ENCODE assay signal across 34 cellular contexts in the genomic region with DNA sequence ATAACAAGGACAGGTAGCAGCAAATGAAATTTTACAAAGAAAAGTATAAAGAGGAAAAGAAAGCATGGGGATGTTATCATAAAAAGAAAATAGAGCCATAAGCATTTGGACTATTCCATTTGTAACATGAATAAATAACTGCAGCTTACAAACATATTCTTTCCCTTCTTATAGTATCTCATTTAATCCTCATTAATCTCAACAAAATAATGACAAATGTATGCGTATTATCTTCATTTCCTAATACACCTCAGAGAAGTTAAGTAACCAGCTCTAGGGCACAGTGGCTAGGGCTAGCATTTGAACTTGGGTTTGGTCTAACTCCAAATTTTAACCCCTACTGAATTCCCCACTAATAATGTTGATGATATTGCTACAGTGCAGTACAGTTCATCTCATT.
"Had no signal": no experiment of that assay in that cellular context is flagged by ENCODE, and none has a peak within 500 bp of the region (broad histone marks: within the 10 kb centered on the region; RNA-seq: fewer than 3 reads in every experiment).

No MANE protein-coding gene starts in this region.

- H3K36me3 ChIP-seq: MG63 had no signal

- H3K9me3 ChIP-seq: MG63 had no signal

- H3K27ac ChIP-seq: KMS-11 had no signal

- DNase-seq: Karpas-422, Kasumi-1, MG63, MM.1S, MV-4-11, NCI-H1048, NCI-H1092, NCI-H1092 treated with DMSO at 0.1 percent for 48 hours, NCI-H1105, NCI-H1105 treated with DMSO at 0.1 percent for 48 hours, NCI-H1417, NCI-H1417 treated with DMSO at 0.1 percent for 48 hours, NCI-H1436, NCI-H1436 treated with DMSO at 0.1 percent for 48 hours, NCI-H146, NCI-H1694, NCI-H1694 treated with DMSO at 0.1 percent for 48 hours, NCI-H187, NCI-H187 treated with DMSO at 0.1 percent for 48 hours, NCI-H1930, NCI-H2029, NCI-H2029 treated with DMSO at 0.1 percent for 48 hours, NCI-H2081, NCI-H2081 treated with DMSO at 0.1 percent for 48 hours, NCI-H2107, NCI-H2171, NCI-H2171 treated with DMSO at 0.1 percent for 48 hours, NCI-H2227 treated with DMSO at 0.1 percent for 48 hours, NCI-H226, NCI-H345, NCI-H446, NCI-H446 treated with DMSO at 0.1 percent for 48 hours, NCI-H510A had no signal

- H3K4me3 ChIP-seq: MG63 had no signal
